Comparison of ENCODE assay signal across 1 cellular context in the genomic region with DNA sequence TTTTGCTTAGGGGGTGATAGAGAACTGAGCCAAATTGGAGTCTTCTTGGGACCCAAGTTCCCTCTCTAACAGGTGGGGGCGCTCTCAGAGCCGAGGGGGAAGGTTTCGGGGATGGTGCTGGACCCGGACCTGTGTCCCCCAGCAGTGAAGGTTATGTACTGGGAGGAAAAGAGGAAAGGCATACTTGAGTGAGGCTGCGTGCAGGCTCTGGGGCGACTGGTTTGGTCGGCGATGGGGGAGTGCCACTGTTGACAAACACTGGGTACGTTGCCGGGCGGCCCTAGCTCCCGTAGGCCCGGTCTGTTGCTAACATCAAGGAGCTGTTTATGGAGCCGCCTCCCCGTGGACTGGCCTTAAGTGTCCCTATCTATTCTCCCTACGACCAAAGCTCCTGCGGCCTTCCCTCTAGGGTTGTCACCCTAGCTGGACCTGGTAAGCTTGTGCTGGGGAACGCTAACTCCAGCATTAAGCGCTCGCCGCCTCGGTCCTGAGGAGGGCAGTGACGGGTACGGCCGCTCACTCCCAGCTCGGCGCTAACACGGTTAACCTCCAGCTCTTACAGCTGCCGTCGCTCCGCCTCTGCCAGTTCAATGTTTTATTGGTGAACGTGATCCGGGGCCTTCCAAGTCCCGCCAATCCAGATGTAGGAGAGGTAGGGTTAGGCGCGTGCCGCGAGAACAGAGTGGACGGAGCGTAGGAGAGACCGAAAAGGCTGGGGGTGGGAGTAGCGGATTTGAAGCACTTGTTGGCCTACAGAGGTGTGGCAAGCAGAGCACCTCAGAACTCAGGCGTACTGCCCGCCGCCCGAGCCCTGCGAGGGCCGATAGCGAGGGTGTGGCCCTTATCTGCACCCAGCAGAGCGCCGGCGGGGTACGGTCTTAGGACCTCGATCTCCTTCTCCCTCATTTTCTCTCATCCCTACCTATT.
TF ChIP-seq lines count a peak whose summit lies in the region.

A gene (plus strand): TSS at position 685 of the 927 bp plus-strand sequence. CDS start 422 bp downstream, outside the sequence.

TF ChIP-seq in SK-N-SH, 30 proteins besides CTCF, POLR2A, EP300 and RAD21 (continued from another document):
- TF ChIP-seq, protein P1, sequence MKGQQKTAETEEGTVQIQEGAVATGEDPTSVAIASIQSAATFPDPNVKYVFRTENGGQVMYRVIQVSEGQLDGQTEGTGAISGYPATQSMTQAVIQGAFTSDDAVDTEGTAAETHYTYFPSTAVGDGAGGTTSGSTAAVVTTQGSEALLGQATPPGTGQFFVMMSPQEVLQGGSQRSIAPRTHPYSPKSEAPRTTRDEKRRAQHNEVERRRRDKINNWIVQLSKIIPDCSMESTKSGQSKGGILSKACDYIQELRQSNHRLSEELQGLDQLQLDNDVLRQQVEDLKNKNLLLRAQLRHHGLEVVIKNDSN (IDR thresholded peaks at IDR 0.05; ENCODE audit: borderline replicate concordance, low read depth): peak; percentile 81
- TF ChIP-seq TCF12 (IDR thresholded peaks at IDR 0.05): no peak
- TF ChIP-seq CHD2 (IDR thresholded peaks at IDR 0.05; ENCODE audit: low read length, partially characterized antibody): peak; percentile 98
- no peak; the same call in 1 of the 2 replicates for TF ChIP-seq POLR2AphosphoS5 (IDR thresholded peaks at IDR 0.05; ENCODE audit: low read depth, low read length)
- TF ChIP-seq, protein P2, sequence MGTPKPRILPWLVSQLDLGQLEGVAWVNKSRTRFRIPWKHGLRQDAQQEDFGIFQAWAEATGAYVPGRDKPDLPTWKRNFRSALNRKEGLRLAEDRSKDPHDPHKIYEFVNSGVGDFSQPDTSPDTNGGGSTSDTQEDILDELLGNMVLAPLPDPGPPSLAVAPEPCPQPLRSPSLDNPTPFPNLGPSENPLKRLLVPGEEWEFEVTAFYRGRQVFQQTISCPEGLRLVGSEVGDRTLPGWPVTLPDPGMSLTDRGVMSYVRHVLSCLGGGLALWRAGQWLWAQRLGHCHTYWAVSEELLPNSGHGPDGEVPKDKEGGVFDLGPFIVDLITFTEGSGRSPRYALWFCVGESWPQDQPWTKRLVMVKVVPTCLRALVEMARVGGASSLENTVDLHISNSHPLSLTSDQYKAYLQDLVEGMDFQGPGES (IDR thresholded peaks at IDR 0.05; ENCODE audit: low read depth, low read length): 0 out of 2 replicates have a peak, but pooled peaks have one; percentile 24
- TF ChIP-seq, protein P3, sequence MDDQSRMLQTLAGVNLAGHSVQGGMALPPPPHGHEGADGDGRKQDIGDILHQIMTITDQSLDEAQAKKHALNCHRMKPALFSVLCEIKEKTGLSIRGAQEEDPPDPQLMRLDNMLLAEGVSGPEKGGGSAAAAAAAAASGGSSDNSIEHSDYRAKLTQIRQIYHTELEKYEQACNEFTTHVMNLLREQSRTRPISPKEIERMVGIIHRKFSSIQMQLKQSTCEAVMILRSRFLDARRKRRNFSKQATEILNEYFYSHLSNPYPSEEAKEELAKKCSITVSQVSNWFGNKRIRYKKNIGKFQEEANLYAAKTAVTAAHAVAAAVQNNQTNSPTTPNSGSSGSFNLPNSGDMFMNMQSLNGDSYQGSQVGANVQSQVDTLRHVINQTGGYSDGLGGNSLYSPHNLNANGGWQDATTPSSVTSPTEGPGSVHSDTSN (IDR thresholded peaks at IDR 0.05): peak; percentile 21; the same call in 1 of the 2 replicates
- no peak for TF ChIP-seq SMC3 (IDR thresholded peaks at IDR 0.05; ENCODE audit: low read depth, low read length)
- TF ChIP-seq TAF1 (IDR thresholded peaks at IDR 0.05; ENCODE audit: borderline replicate concordance, low read depth, low read length): no peak
- TF ChIP-seq YY1 (IDR thresholded peaks at IDR 0.05; ENCODE audit: low read depth): peak; percentile 60
